In the genomic region with DNA sequence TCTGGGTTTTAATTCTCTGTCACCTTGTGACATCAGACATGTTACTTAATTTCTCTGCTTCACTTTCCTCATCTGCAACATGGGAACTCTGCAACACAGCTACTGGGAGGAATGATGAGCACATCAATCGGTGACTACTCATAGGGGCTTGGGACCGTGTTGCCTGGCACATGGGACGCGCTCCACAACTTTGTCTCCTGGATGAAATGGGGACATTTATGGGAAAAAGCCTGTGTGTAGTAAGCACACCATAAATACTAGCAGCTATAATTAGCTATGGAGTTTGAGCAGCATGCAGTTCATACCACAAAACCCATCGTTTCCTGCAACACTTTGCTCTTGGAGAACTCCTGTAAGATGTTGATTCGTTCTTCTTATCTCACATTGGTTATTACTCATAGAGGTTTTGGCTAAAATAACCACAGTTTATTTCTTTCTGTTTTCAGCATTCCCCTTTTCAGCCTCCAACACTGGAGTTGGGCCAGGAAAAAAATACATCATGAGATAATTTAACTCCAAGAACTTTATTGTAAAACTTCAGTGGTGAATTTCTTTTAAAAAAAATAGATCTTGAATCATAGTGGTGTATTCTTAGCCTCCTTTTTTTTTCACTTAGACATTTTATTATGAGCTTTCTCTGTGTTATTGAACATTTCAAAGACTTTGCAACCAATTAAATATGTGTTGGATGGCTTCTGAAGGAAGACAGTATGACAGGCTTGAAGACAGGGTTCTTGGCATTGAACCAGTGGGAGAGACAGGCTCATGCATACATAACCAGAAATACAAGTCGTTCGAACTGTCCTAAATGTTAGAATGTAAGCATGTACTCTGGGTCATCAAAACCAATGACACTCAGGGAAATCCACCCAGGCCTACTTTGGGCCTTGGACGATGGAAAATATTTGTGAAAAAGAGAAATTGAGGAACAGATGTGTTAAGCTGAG, we compare ENCODE assay signal across 8 cellular contexts.
DNase-seq lines count a peak whose midpoint lies in the region; ATAC-seq and TF ChIP-seq lines count a peak whose summit lies in the region.

No MANE protein-coding gene starts in this region.

- no peak overlapping the region for H3K27ac Mint-ChIP-seq in glutamatergic neuron (ENCODE audit: unreplicated experiment)
- H3K27ac Mint-ChIP-seq in nephron progenitor cell = no peak overlapping the region

- TF ChIP-seq POLR2A in Peyer's patch (IDR thresholded peaks at IDR 0.05) = no peak

- no peaks in the 10 kb centered on the region for H3K4me1 Mint-ChIP-seq in glutamatergic neuron (ENCODE audit: low read depth, unreplicated experiment)
- peaks cover 6% of the 10 kb centered on the region for H3K4me1 Mint-ChIP-seq in nephron progenitor cell

- DNase-seq in Right ventricle myocardium inferior (ENCODE audit: missing footprints) (no peak), cardiac septum (ENCODE audit: low spot score) (no peak), Peyer's patch (peak in 2 of 3 donors; percentile 27 to 49), colonic mucosa (no peak), glutamatergic neuron (no peak), nephron progenitor cell (no peak)

- H3K36me3 ChIP-seq in Peyer's patch (no peaks in the 10 kb centered on the region), colonic mucosa (no peaks in the 10 kb centered on the region), neutrophil (peaks cover 16% of the 10 kb centered on the region)

- no peak for TF ChIP-seq CTCF in Peyer's patch (IDR thresholded peaks at IDR 0.05)
- TF ChIP-seq CTCF in colonic mucosa (IDR thresholded peaks at IDR 0.05) = no peak
- TF ChIP-seq CTCF in neutrophil (IDR thresholded peaks at IDR 0.05) = no peak
- TF ChIP-seq CTCF in glutamatergic neuron (IDR thresholded peaks at IDR 0.05; ENCODE audit: partially characterized antibody, unreplicated experiment) = no peak
- TF ChIP-seq CTCF in nephron progenitor cell (IDR thresholded peaks at IDR 0.05) = no peak

- H3K9me3 Mint-ChIP-seq in glutamatergic neuron (ENCODE audit: unreplicated experiment) (peaks cover 2% of the 10 kb centered on the region), nephron progenitor cell (peaks cover 15% of the 10 kb centered on the region)

- H3K4me3 ChIP-seq in Peyer's patch (no peak overlapping the region), colonic mucosa (no peak overlapping the region), neutrophil (ENCODE audit: low read depth in 1 of 2, low read length in 1 of 2) (no peak overlapping the region)

- H3K9me3 ChIP-seq in Peyer's patch = no peaks in the 10 kb centered on the region
- no peaks in the 10 kb centered on the region for H3K9me3 ChIP-seq in colonic mucosa
- H3K9me3 ChIP-seq in neutrophil = no peaks in the 10 kb centered on the region

- H3K27me3 Mint-ChIP-seq in glutamatergic neuron (ENCODE audit: unreplicated experiment) (peaks cover 2% of the 10 kb centered on the region), nephron progenitor cell (ENCODE audit: low read depth, poor library complexity) (peaks cover 4% of the 10 kb centered on the region)

- no peak overlapping the region for H3K4me3 Mint-ChIP-seq in glutamatergic neuron (ENCODE audit: unreplicated experiment)
- no peak overlapping the region for H3K4me3 Mint-ChIP-seq in nephron progenitor cell

- no peak overlapping the region for H3K9ac ChIP-seq in colonic mucosa (ENCODE audit: low read depth in 2 of 2, low read length in 2 of 2)

- H3K36me3 Mint-ChIP-seq in glutamatergic neuron (ENCODE audit: unreplicated experiment) (no peaks in the 10 kb centered on the region), nephron progenitor cell (ENCODE audit: low read depth) (peaks cover 20% of the 10 kb centered on the region)

- ATAC-seq in Right ventricle myocardium inferior = peak; percentile 78
- ATAC-seq in HG03196 (IDR thresholded peaks at IDR 0.05; ENCODE audit: unreplicated experiment) = no peak

- intact Hi-C loops in Right ventricle myocardium inferior (cut with DNase I) (no loop called here), cardiac septum (cut with DNase I) (no loop called here), colonic mucosa (cut with DNase I) (no loop called here)

- H3K27me3 ChIP-seq in Peyer's patch (no peaks in the 10 kb centered on the region), colonic mucosa (no peaks in the 10 kb centered on the region), neutrophil (no peaks in the 10 kb centered on the region)

- H3K27ac ChIP-seq in Peyer's patch = peak overlapping the region; percentile 48 to 79 (median 68)
- peak overlapping the region; percentile 44 for H3K27ac ChIP-seq in colonic mucosa
- H3K27ac ChIP-seq in neutrophil = peak overlapping the region; percentile 74

- peaks cover 0 to 24% (median 3%) of the 10 kb centered on the region in 4 donors for H3K4me1 ChIP-seq in Peyer's patch
- no peaks in the 10 kb centered on the region for H3K4me1 ChIP-seq in colonic mucosa
- peaks cover 52 to 56% of the 10 kb centered on the region in 2 experiments for H3K4me1 ChIP-seq in neutrophil (ENCODE audit: control insufficient read depth in 1 of 2, insufficient read depth in 1 of 2, low read depth in 1 of 2, low read length in 1 of 2)

Comparison
In these comparisons a context has a peak if more than half of its experiments do, and no peak if none do; other contexts are left out.
1. DNase-seq: peak in Peyer's patch (2 of 3); none in Right ventricle myocardium inferior (single experiment), cardiac septum (single experiment), colonic mucosa (single experiment), glutamatergic neuron (single experiment) and nephron progenitor cell (single experiment).
2. Peak in every context shown above with its lines, with median percentiles within 50 percentile points of each other: H3K27ac ChIP-seq.